Comparison of ENCODE assay signal across 9 cellular contexts in the genomic region with DNA sequence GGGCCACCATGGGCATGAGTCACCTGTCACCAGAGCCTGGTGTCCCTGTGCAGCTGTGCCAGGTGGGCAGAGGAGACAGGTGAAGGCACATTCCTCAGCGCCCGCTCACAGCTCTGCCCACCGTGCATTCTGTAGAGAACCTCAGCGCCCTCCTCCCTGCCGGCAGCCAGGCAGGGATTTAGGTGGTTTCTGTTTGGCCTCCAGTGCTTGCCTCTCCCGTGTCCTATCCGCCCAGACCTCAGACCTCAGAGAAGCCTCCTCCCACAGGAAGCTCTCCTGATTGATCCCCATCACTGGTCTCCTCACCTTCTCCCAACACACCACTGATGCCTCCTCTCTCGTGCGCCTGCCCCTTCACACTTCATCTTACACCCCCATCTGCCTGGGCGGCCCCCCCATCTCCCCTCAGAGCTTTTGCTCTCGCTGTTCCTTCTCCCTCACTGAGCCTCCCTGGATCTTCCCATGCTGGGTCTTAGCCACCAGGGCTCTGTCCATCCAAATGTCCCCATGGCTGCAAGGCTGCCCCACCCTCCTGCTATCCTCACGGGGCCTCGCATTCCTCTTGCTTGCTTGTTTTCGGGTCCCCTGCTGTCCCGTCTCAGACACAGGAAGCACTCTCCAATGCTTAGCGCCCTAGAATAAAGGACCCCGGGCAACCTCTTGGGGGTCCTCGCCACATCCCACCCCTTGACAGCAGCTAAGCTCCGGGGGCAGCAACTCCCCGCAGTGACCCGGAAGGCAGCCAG. TPM values are rescaled to one million over a fixed set of nuclear protein-coding genes. Genes with fewer than 3 reads are reported as not detected.
A peak's percentile ranks its signal among the peaks of the same experiment; 100 is the strongest.
DNase-seq lines count a peak whose midpoint lies in the region; ATAC-seq and TF ChIP-seq lines count a peak whose summit lies in the region.
"Had no signal": no experiment of that assay in that cellular context is flagged by ENCODE, and none has a peak within 500 bp of the region (broad histone marks: within the 10 kb centered on the region; RNA-seq: fewer than 3 reads in every experiment).

No MANE protein-coding gene starts in this region.

- H3K9me3 Mint-ChIP-seq in activated naive CD4-positive, alpha-beta T cell treated with anti-CD3 and anti-CD28 coated beads, Interleukin-2, amount 10 ng/mL, durations not matched to agents 7 days and 5 days: no peaks in the 10 kb centered on the region
- no peaks in the 10 kb centered on the region for H3K9me3 Mint-ChIP-seq in activated naive CD4-positive, alpha-beta T cell treated with anti-CD3 and anti-CD28 coated beads for 36 hours
- no peaks in the 10 kb centered on the region for H3K9me3 Mint-ChIP-seq in activated CD8-positive, alpha-beta T cell treated with anti-CD3 and anti-CD28 coated beads, Interleukin-2, amount 10 ng/mL, durations not matched to agents 7 days and 5 days (ENCODE audit: insufficient read depth)
- H3K9me3 Mint-ChIP-seq: CD8-positive, alpha-beta T cell had no signal

- no peak overlapping the region for H3K4ac ChIP-seq in mesenchymal stem cell (ENCODE audit: low read depth in 1 of 2, low read length in 2 of 2)

- H3K27ac ChIP-seq in mesenchymal stem cell (ENCODE audit: low read length, poor library complexity, severe bottlenecking) (no peak overlapping the region), tibial nerve (peak overlapping the region; percentile 80 to 100 (median 89))

- peaks cover 16% of the 10 kb centered on the region for H3K79me1 ChIP-seq in mesenchymal stem cell (replicated peaks; ENCODE audit: low read length, poor library complexity, severe bottlenecking)

- H4K8ac ChIP-seq in mesenchymal stem cell (ENCODE audit: low read length): peak overlapping the region; percentile 35

- peak overlapping the region; percentile 88 for H3K9ac ChIP-seq in mesenchymal stem cell (ENCODE audit: low read length)

- H2AK5ac ChIP-seq in mesenchymal stem cell (ENCODE audit: low read length, severe bottlenecking): no peak overlapping the region

- peaks cover 40% of the 10 kb centered on the region for H3K36me3 Mint-ChIP-seq in activated naive CD4-positive, alpha-beta T cell treated with anti-CD3 and anti-CD28 coated beads, Interleukin-2, amount 10 ng/mL, durations not matched to agents 7 days and 5 days
- H3K36me3 Mint-ChIP-seq in activated naive CD4-positive, alpha-beta T cell treated with anti-CD3 and anti-CD28 coated beads for 36 hours (ENCODE audit: low read depth): no peaks in the 10 kb centered on the region
- peaks cover 25% of the 10 kb centered on the region for H3K36me3 Mint-ChIP-seq in activated CD8-positive, alpha-beta T cell treated with anti-CD3 and anti-CD28 coated beads, Interleukin-2, amount 10 ng/mL, durations not matched to agents 7 days and 5 days (ENCODE audit: low read depth)

- no peak for TF ChIP-seq EP300 in tibial nerve (IDR thresholded peaks at IDR 0.05)

- H2BK12ac ChIP-seq in mesenchymal stem cell (ENCODE audit: low read length in 2 of 2): no peak overlapping the region

- CTCF ChIA-PET in activated naive CD4-positive, alpha-beta T cell treated with anti-CD3 and anti-CD28 coated beads, Interleukin-2, amount 10 ng/mL, durations not matched to agents 7 days and 5 days (lab: Charles Lee): no interaction called here
- CTCF ChIA-PET in activated naive CD4-positive, alpha-beta T cell treated with anti-CD3 and anti-CD28 coated beads for 36 hours (lab: Charles Lee): interaction anchor here (1.2 kb wide), 1 partner anchor 11 kb away, joined by 3 read pairs; no protein-coding TSS in a partner anchor
- CTCF ChIA-PET in activated CD8-positive, alpha-beta T cell treated with anti-CD3 and anti-CD28 coated beads, Interleukin-2, amount 10 ng/mL, durations not matched to agents 7 days and 5 days (lab: Charles Lee): interaction anchor here (1.0 to 2.3 kb wide), 2 partner anchors 24 kb away, joined by 4 to 7 read pairs; partner anchors contain the start of gene SH3GL1

- H3K4me3 Mint-ChIP-seq in activated naive CD4-positive, alpha-beta T cell treated with anti-CD3 and anti-CD28 coated beads, Interleukin-2, amount 10 ng/mL, durations not matched to agents 7 days and 5 days: peak overlapping the region; percentile 31
- H3K4me3 Mint-ChIP-seq in activated naive CD4-positive, alpha-beta T cell treated with anti-CD3 and anti-CD28 coated beads for 36 hours: no peak overlapping the region
- no peak overlapping the region for H3K4me3 Mint-ChIP-seq in activated CD8-positive, alpha-beta T cell treated with anti-CD3 and anti-CD28 coated beads, Interleukin-2, amount 10 ng/mL, durations not matched to agents 7 days and 5 days
- H3K4me3 Mint-ChIP-seq: CD8-positive, alpha-beta T cell had no signal

- H3K27me3 ChIP-seq in mesenchymal stem cell (ENCODE audit: control insufficient read depth in 1 of 2, insufficient read depth in 1 of 2, low read length in 2 of 2): no peaks in the 10 kb centered on the region
- no peaks in the 10 kb centered on the region for H3K27me3 ChIP-seq in tibial nerve

- H2BK15ac ChIP-seq in mesenchymal stem cell (ENCODE audit: low read depth, poor library complexity, severe bottlenecking): no peak overlapping the region

- H3K4me3 ChIP-seq in mesenchymal stem cell (ENCODE audit: insufficient read depth in 1 of 2, low read depth in 1 of 2, low read length in 2 of 2): peak overlapping the region in 1 of 2 experiments; percentile 46
- H3K4me3 ChIP-seq in tibial nerve: no peak overlapping the region

- no peak overlapping the region for H2BK5ac ChIP-seq in mesenchymal stem cell (ENCODE audit: low read depth, low read length, poor library complexity, severe bottlenecking)

- H3K23ac ChIP-seq in mesenchymal stem cell (ENCODE audit: low read length in 2 of 2): no peak overlapping the region

- H3K36me3 ChIP-seq in mesenchymal stem cell (ENCODE audit: control insufficient read depth in 1 of 2, insufficient read depth in 2 of 2, low read depth in 1 of 2, low read length in 2 of 2): peaks cover 0 to 40% of the 10 kb centered on the region in 2 experiments
- H3K36me3 ChIP-seq in tibial nerve: no peaks in the 10 kb centered on the region

- TF ChIP-seq CTCF in tibial nerve (IDR thresholded peaks at IDR 0.05): no peak

- ATAC-seq in activated CD8-positive, alpha-beta T cell treated with anti-CD3 and anti-CD28 coated beads, Interleukin-2, amount 10 ng/mL, durations not matched to agents 7 days and 5 days: no peak
- ATAC-seq: CD8-positive, alpha-beta T cell had no signal

- no peaks in the 10 kb centered on the region for H3K9me3 ChIP-seq in mesenchymal stem cell (ENCODE audit: control insufficient read depth, low read length)
- no peaks in the 10 kb centered on the region for H3K9me3 ChIP-seq in tibial nerve

- H2BK120ac ChIP-seq in mesenchymal stem cell (ENCODE audit: low read depth, low read length): no peak overlapping the region

- no peak overlapping the region for H4K91ac ChIP-seq in mesenchymal stem cell (ENCODE audit: low read length)

- H3K4me1 ChIP-seq in mesenchymal stem cell (ENCODE audit: control insufficient read depth, insufficient read depth, low read depth, low read length) (peaks cover 86% of the 10 kb centered on the region), tibial nerve (peaks cover 11 to 99% (median 79%) of the 10 kb centered on the region in 4 donors)

- H3K27me3 Mint-ChIP-seq in activated naive CD4-positive, alpha-beta T cell treated with anti-CD3 and anti-CD28 coated beads, Interleukin-2, amount 10 ng/mL, durations not matched to agents 7 days and 5 days: no peaks in the 10 kb centered on the region
- H3K27me3 Mint-ChIP-seq in activated naive CD4-positive, alpha-beta T cell treated with anti-CD3 and anti-CD28 coated beads for 36 hours (ENCODE audit: low read depth): no peaks in the 10 kb centered on the region
- H3K27me3 Mint-ChIP-seq in activated CD8-positive, alpha-beta T cell treated with anti-CD3 and anti-CD28 coated beads, Interleukin-2, amount 10 ng/mL, durations not matched to agents 7 days and 5 days (ENCODE audit: low read depth): no peaks in the 10 kb centered on the region

- H3K14ac ChIP-seq in mesenchymal stem cell (ENCODE audit: low read length in 2 of 2): no peak overlapping the region

- 83% methylated on average over 21 of the region's 21 CpGs for WGBS in mesenchymal stem cell
- WGBS in tibial nerve, 2 donors: 70 to 72% methylated on average over 21 of the region's 21 CpGs

- peaks cover 83% of the 10 kb centered on the region for H3K4me1 Mint-ChIP-seq in activated naive CD4-positive, alpha-beta T cell treated with anti-CD3 and anti-CD28 coated beads, Interleukin-2, amount 10 ng/mL, durations not matched to agents 7 days and 5 days
- peaks cover 63% of the 10 kb centered on the region for H3K4me1 Mint-ChIP-seq in activated naive CD4-positive, alpha-beta T cell treated with anti-CD3 and anti-CD28 coated beads for 36 hours (ENCODE audit: low read depth)
- H3K4me1 Mint-ChIP-seq in activated CD8-positive, alpha-beta T cell treated with anti-CD3 and anti-CD28 coated beads, Interleukin-2, amount 10 ng/mL, durations not matched to agents 7 days and 5 days (ENCODE audit: low read depth): peaks cover 89% of the 10 kb centered on the region

- TF ChIP-seq POLR2A in tibial nerve (IDR thresholded peaks at IDR 0.05): no peak

- no peak for DNase-seq in activated naive CD4-positive, alpha-beta T cell treated with anti-CD3 and anti-CD28 coated beads, Interleukin-2, amount 10 ng/mL, durations not matched to agents 7 days and 5 days
- DNase-seq in activated naive CD4-positive, alpha-beta T cell treated with anti-CD3 and anti-CD28 coated beads for 36 hours: no peak
- DNase-seq in activated CD8-positive, alpha-beta T cell treated with anti-CD3 and anti-CD28 coated beads, Interleukin-2, amount 10 ng/mL, durations not matched to agents 7 days and 5 days: no peak
- DNase-seq in mesenchymal stem cell (no peak), tibial nerve (ENCODE audit: low spot score in 2 of 2) (no peak), retina (no peak), midbrain (lab: John Stamatoyannopoulos, UW) (no peak), KG1 (lab: John Stamatoyannopoulos, UW) (no peak)
- DNase-seq: CD8-positive, alpha-beta T cell had no signal

- intact Hi-C loops in activated naive CD4-positive, alpha-beta T cell treated with anti-CD3 and anti-CD28 coated beads for 36 hours (cut with micrococcal nuclease): no loop called here

- peak overlapping the region; percentile 67 for H3K27ac Mint-ChIP-seq in activated naive CD4-positive, alpha-beta T cell treated with anti-CD3 and anti-CD28 coated beads, Interleukin-2, amount 10 ng/mL, durations not matched to agents 7 days and 5 days
- no peak overlapping the region for H3K27ac Mint-ChIP-seq in activated naive CD4-positive, alpha-beta T cell treated with anti-CD3 and anti-CD28 coated beads for 36 hours
- H3K27ac Mint-ChIP-seq in activated CD8-positive, alpha-beta T cell treated with anti-CD3 and anti-CD28 coated beads, Interleukin-2, amount 10 ng/mL, durations not matched to agents 7 days and 5 days: peak overlapping the region; percentile 76

- H3K18ac ChIP-seq in mesenchymal stem cell (ENCODE audit: low read depth in 1 of 2, low read length in 2 of 2): no peak overlapping the region

- no peak overlapping the region for H2AFZ ChIP-seq in mesenchymal stem cell (ENCODE audit: low read depth, low read length)

- POLR2A ChIA-PET in activated CD8-positive, alpha-beta T cell treated with anti-CD3 and anti-CD28 coated beads, Interleukin-2, amount 10 ng/mL, durations not matched to agents 7 days and 5 days (lab: Charles Lee): no interaction called here

- H3K4me2 ChIP-seq in mesenchymal stem cell (ENCODE audit: low read length, poor library complexity, severe bottlenecking): no peak overlapping the region

RNA-seq across cellular contexts. Expression of gene SH3GL1, which starts 23.9 kb away (rescaled TPM):
- 10 to 100 TPM; 31.7 to 32.1 TPM for total RNA-seq in activated naive CD4-positive, alpha-beta T cell treated with anti-CD3 and anti-CD28 coated beads for 36 hours
- total RNA-seq in activated CD8-positive, alpha-beta T cell treated with anti-CD3 and anti-CD28 coated beads, Interleukin-2, amount 10 ng/mL, durations not matched to agents 7 days and 5 days: 10 to 100 TPM; 65.1 to 67.9 TPM
- 108 TPM for polyA plus RNA-seq in mesenchymal stem cell (2013, experiment 1 of 2)
- polyA plus RNA-seq in mesenchymal stem cell (2013, experiment 2 of 2): 106 TPM
- total RNA-seq in tibial nerve: 10 to 100 TPM; 35.0 to 64.8 (median 52.9) TPM

RNA-seq across cellular contexts. Expression of gene CHAF1A, which starts 26.0 kb away (rescaled TPM):
- total RNA-seq in activated naive CD4-positive, alpha-beta T cell treated with anti-CD3 and anti-CD28 coated beads for 36 hours: 10 to 100 TPM; 57.3 to 65.1 TPM
- total RNA-seq in activated CD8-positive, alpha-beta T cell treated with anti-CD3 and anti-CD28 coated beads, Interleukin-2, amount 10 ng/mL, durations not matched to agents 7 days and 5 days: 100 to 1,000 TPM in 1 of 2 experiments, 10 to 100 TPM in 1; 95.3 to 104 TPM
- polyA plus RNA-seq in mesenchymal stem cell (2013, experiment 1 of 2): 7.6 TPM
- 6.3 TPM for polyA plus RNA-seq in mesenchymal stem cell (2013, experiment 2 of 2)
- 10 to 100 TPM in 1 of 4 donors, 1 to 10 TPM in 3; 4.9 to 18.6 (median 8.1) TPM for total RNA-seq in tibial nerve

RNA-seq across cellular contexts. Expression of gene MPND, which starts 33.1 kb away (rescaled TPM):
- total RNA-seq in activated naive CD4-positive, alpha-beta T cell treated with anti-CD3 and anti-CD28 coated beads for 36 hours: 10 to 100 TPM; 16.3 to 18.6 TPM
- total RNA-seq in activated CD8-positive, alpha-beta T cell treated with anti-CD3 and anti-CD28 coated beads, Interleukin-2, amount 10 ng/mL, durations not matched to agents 7 days and 5 days: 10 to 100 TPM; 26.0 to 27.6 TPM
- polyA plus RNA-seq in mesenchymal stem cell (2013, experiment 1 of 2): 6.9 TPM
- polyA plus RNA-seq in mesenchymal stem cell (2013, experiment 2 of 2): 6.1 TPM
- 10 to 100 TPM in 1 of 4 donors, 1 to 10 TPM in 3; 2.2 to 13.2 (median 6.6) TPM for total RNA-seq in tibial nerve

RNA-seq across cellular contexts. Expression of gene STAP2, which starts 37.8 kb away (rescaled TPM):
- 10 to 100 TPM in 1 of 2 experiments, 1 to 10 TPM in 1; 8.1 to 10.7 TPM for total RNA-seq in activated naive CD4-positive, alpha-beta T cell treated with anti-CD3 and anti-CD28 coated beads for 36 hours
- 10 to 100 TPM; 14.3 to 16.5 TPM for total RNA-seq in activated CD8-positive, alpha-beta T cell treated with anti-CD3 and anti-CD28 coated beads, Interleukin-2, amount 10 ng/mL, durations not matched to agents 7 days and 5 days
- polyA plus RNA-seq in mesenchymal stem cell (2013, experiment 1 of 2): 2.0 TPM
- polyA plus RNA-seq in mesenchymal stem cell (2013, experiment 2 of 2): 2.5 TPM
- total RNA-seq in tibial nerve: 1 to 10 TPM in 3 of 4 donors, not detected in 1; 3.1 to 6.0 (median 4.8) TPM
